Comparison of ENCODE assay signal across 8 cellular contexts in genomic region chr6:144095134-144096002, GRCh38. TPM values are rescaled to one million over a fixed set of nuclear protein-coding genes. Genes with fewer than 3 reads are reported as not detected.
A peak's percentile ranks its signal among the peaks of the same experiment; 100 is the strongest.
DNase-seq lines count a peak whose midpoint lies in the region; ATAC-seq and TF ChIP-seq lines count a peak whose summit lies in the region.

TSS of gene SF3B5 (minus strand) at chr6:144095573. CDS start at chr6:144095497, 76 bp downstream.

- H3K4me1 Mint-ChIP-seq in dendritic cell treated with granulocyte-macrophage colony-stimulating factor and Interleukin-4, amounts not matched to agents 40 ng/mL and 50 ng/mL, for 4 days (ENCODE audit: low read depth) = peaks cover 22% of the 10 kb centered on the region

- DNase-seq in NCI-H774 (lab: John Stamatoyannopoulos, UW) = peak; percentile 100
- peak; percentile 97 for DNase-seq in activated CD4-positive, alpha-beta T cell treated with anti-CD3 and anti-CD28 coated beads, Interleukin-2, amount 50 U/mL, for 4 hours
- peak; percentile 99 for DNase-seq in left lobe of liver (ENCODE audit: low spot score)
- DNase-seq in stimulated activated CD4-positive, alpha-beta T cell treated with anti-CD3 and anti-CD28 coated beads, Interleukin-2, amount 100 ng/mL, for 4 hours (ENCODE audit: low read depth) = peak; percentile 97

- H3K27ac ChIP-seq in C4-2B = peak within 1 kb of the TSS; percentile 71

- H3K36me3 Mint-ChIP-seq in dendritic cell treated with granulocyte-macrophage colony-stimulating factor and Interleukin-4, amounts not matched to agents 40 ng/mL and 50 ng/mL, for 4 days (ENCODE audit: low read depth) = peaks cover 24% of the 10 kb centered on the region

- no peak for TF ChIP-seq CTCF in C4-2B (conservative IDR thresholded peaks at IDR 0.05)

- no peaks in the 10 kb centered on the region for H3K9me3 Mint-ChIP-seq in dendritic cell treated with granulocyte-macrophage colony-stimulating factor and Interleukin-4, amounts not matched to agents 40 ng/mL and 50 ng/mL, for 4 days

- ATAC-seq in GM19395 (IDR thresholded peaks at IDR 0.05; ENCODE audit: unreplicated experiment) (peak; percentile 98), HG03565 (IDR thresholded peaks at IDR 0.05; ENCODE audit: unreplicated experiment) (peak; percentile 91), left lobe of liver (peak; percentile 98)

- H3K27me3 Mint-ChIP-seq in dendritic cell treated with granulocyte-macrophage colony-stimulating factor and Interleukin-4, amounts not matched to agents 40 ng/mL and 50 ng/mL, for 4 days = no peaks in the 10 kb centered on the region

- H3K27ac Mint-ChIP-seq in dendritic cell treated with granulocyte-macrophage colony-stimulating factor and Interleukin-4, amounts not matched to agents 40 ng/mL and 50 ng/mL, for 4 days = peak within 1 kb of the TSS; percentile 95

- peak within 1 kb of the TSS; percentile 92 for H3K4me3 Mint-ChIP-seq in dendritic cell treated with granulocyte-macrophage colony-stimulating factor and Interleukin-4, amounts not matched to agents 40 ng/mL and 50 ng/mL, for 4 days

- intact Hi-C loops in dendritic cell treated with granulocyte-macrophage colony-stimulating factor and Interleukin-4, amounts not matched to agents 40 ng/mL and 50 ng/mL, for 4 days (cut with micrococcal nuclease) = loop anchor here (1.0 to 10.0 kb wide), 5 partner anchors 31 to 520 kb away; partner anchors contain the start of genes LTV1 and UTRN

RNA-seq across cellular contexts. Expression of gene SF3B5, which starts in this region (rescaled TPM):
- 70.3 TPM for total RNA-seq in left lobe of liver

Comparison
In these comparisons a context has a peak if more than half of its experiments do, and no peak if none do; other contexts are left out.
1. Peak in every context shown above with its lines: DNase-seq, ATAC-seq and H3K27ac ChIP-seq.